Comparison of ENCODE assay signal across 11 cellular contexts in the genomic region with DNA sequence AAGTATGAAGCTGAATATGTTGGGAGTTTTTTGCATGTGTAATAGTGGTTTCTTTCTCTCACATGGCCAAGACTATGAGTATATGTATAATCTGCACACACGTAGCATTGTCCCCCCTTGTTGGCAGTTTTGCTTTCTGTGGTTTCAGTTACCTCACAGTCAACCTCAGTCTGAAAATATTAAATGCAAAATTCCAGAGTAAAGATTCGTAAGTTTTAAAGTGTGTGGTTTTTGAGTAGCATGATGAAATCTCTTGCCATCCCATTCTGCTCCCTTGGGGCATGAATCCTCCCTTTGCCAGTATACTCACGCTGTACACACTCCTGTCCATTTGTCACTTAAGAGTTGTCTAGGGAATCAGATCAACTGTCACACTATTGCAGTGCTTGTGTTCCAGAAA.
A peak's percentile ranks its signal among the peaks of the same experiment; 100 is the strongest.
DNase-seq lines count a peak whose midpoint lies in the region; ATAC-seq and TF ChIP-seq lines count a peak whose summit lies in the region.
"Had no signal": no experiment of that assay in that cellular context is flagged by ENCODE, and none has a peak within 500 bp of the region (broad histone marks: within the 10 kb centered on the region; RNA-seq: fewer than 3 reads in every experiment).

No MANE protein-coding gene starts in this region.

- POLR2A ChIA-PET in SK-N-SH (lab: Yijun Ruan, JAX) = no interaction called here

- peak in 1 of 2 experiments; percentile 47; a peak in 1 of 4 replicates for TF ChIP-seq EP300 in SK-N-SH (IDR thresholded peaks at IDR 0.05; ENCODE audit: borderline replicate concordance in 1 of 2, low read depth in 1 of 2, low read length in 1 of 2)

- H3K9ac ChIP-seq in SK-N-SH (no peak overlapping the region), smooth muscle cell (ENCODE audit: low read depth) (no peak overlapping the region)

- WGBS in SK-N-SH (ENCODE audit: low lambda C conversion rate) = 54% methylated on average over 3 of the region's 3 CpGs
- 33% methylated on average over 3 of the region's 3 CpGs for WGBS in smooth muscle cell (ENCODE audit: low lambda C conversion rate)

- H3K27me3 Mint-ChIP-seq in activated CD8-positive, alpha-beta memory T cell treated with anti-CD3 and anti-CD28 coated beads, Interleukin-2, amount 10 ng/mL, durations not matched to agents 7 days and 5 days = no peaks in the 10 kb centered on the region

- no peaks in the 10 kb centered on the region for H3K9me2 ChIP-seq in SK-N-SH

- TF ChIP-seq RAD21 in SK-N-SH (IDR thresholded peaks at IDR 0.05; ENCODE audit: low read length) = no peak

- no peak overlapping the region for H3K4me3 Mint-ChIP-seq in activated CD8-positive, alpha-beta memory T cell treated with anti-CD3 and anti-CD28 coated beads, Interleukin-2, amount 10 ng/mL, durations not matched to agents 7 days and 5 days
- H3K4me3 Mint-ChIP-seq: B cell; T-helper 1 cell treated with Interleukin-12 subunit alpha and Interleukin-12 subunit beta and Interleukin-4 antibody, amounts not matched to agents 30 μg/mL and 1 μg/mL, for 36 hours had no signal

- no peak overlapping the region for H2AFZ ChIP-seq in SK-N-SH (ENCODE audit: low read depth)
- H2AFZ ChIP-seq in smooth muscle cell (ENCODE audit: low read depth) = peak overlapping the region; percentile 13

- H3K4me3 ChIP-seq in SK-N-SH (ENCODE audit: low read depth in 2 of 2, low read length in 1 of 2) (no peak overlapping the region), smooth muscle cell (no peak overlapping the region)
- H3K4me3 ChIP-seq: left lung had no signal

- no peaks in the 10 kb centered on the region for H3K36me3 Mint-ChIP-seq in activated CD8-positive, alpha-beta memory T cell treated with anti-CD3 and anti-CD28 coated beads, Interleukin-2, amount 10 ng/mL, durations not matched to agents 7 days and 5 days

- H3K27ac Mint-ChIP-seq in activated CD8-positive, alpha-beta memory T cell treated with anti-CD3 and anti-CD28 coated beads, Interleukin-2, amount 10 ng/mL, durations not matched to agents 7 days and 5 days = no peak overlapping the region
- H3K27ac Mint-ChIP-seq: B cell; T-helper 1 cell treated with Interleukin-12 subunit alpha and Interleukin-12 subunit beta and Interleukin-4 antibody, amounts not matched to agents 30 μg/mL and 1 μg/mL, for 36 hours had no signal

- H3K4me2 ChIP-seq in SK-N-SH (no peak overlapping the region), smooth muscle cell (no peak overlapping the region)

- H3K79me2 ChIP-seq in SK-N-SH (ENCODE audit: insufficient read depth) (no peaks in the 10 kb centered on the region), smooth muscle cell (ENCODE audit: low read depth) (no peaks in the 10 kb centered on the region)

- H4K20me1 ChIP-seq in SK-N-SH (ENCODE audit: insufficient read depth) (no peaks in the 10 kb centered on the region), smooth muscle cell (ENCODE audit: low read depth) (no peaks in the 10 kb centered on the region)

- no peaks in the 10 kb centered on the region for H3K36me3 ChIP-seq in SK-N-SH (replicated peaks in 1 of 2; ENCODE audit: control insufficient read depth in 1 of 2, insufficient read depth in 2 of 2, low read length in 1 of 2)
- no peaks in the 10 kb centered on the region for H3K36me3 ChIP-seq in smooth muscle cell (ENCODE audit: low read depth)
- H3K36me3 ChIP-seq: left lung had no signal

- H3K4me1 ChIP-seq in SK-N-SH (ENCODE audit: control insufficient read depth in 1 of 2, insufficient read depth in 2 of 2, low read depth in 1 of 2, low read length in 1 of 2) (peaks cover 0 to 7% of the 10 kb centered on the region in 2 experiments; a peak in 1 of 4 replicates), smooth muscle cell (ENCODE audit: low read depth) (no peaks in the 10 kb centered on the region)
- H3K4me1 ChIP-seq: left lung had no signal

- TF ChIP-seq CTCF in SK-N-SH (IDR thresholded peaks at IDR 0.05) (no peak), smooth muscle cell (IDR thresholded peaks at IDR 0.05; ENCODE audit: borderline replicate concordance, insufficient read depth, poor library complexity, severe bottlenecking) (no peak)

- H3K9me3 ChIP-seq in SK-N-SH (no peaks in the 10 kb centered on the region), smooth muscle cell (replicated peaks; ENCODE audit: low read depth) (no peaks in the 10 kb centered on the region)
- H3K9me3 ChIP-seq: left lung had no signal

- intact Hi-C loops in cardiac septum (cut with DNase I) = no loop called here

- peaks cover 4% of the 10 kb centered on the region for H3F3A ChIP-seq in SK-N-SH (replicated peaks; ENCODE audit: insufficient read depth)
- H3F3A ChIP-seq in smooth muscle cell (ENCODE audit: low read depth) = no peaks in the 10 kb centered on the region

- H3K27ac ChIP-seq in SK-N-SH (ENCODE audit: low read depth in 2 of 2, low read length in 1 of 2) (peak overlapping the region in 1 of 2 experiments; percentile 44; a peak in 2 of 4 replicates), smooth muscle cell (ENCODE audit: low read depth) (peak overlapping the region; percentile 17)
- H3K27ac ChIP-seq: left lung had no signal

- CTCF ChIA-PET in SK-N-SH (lab: Yijun Ruan, JAX) = no interaction called here
- CTCF ChIA-PET in activated CD8-positive, alpha-beta memory T cell treated with anti-CD3 and anti-CD28 coated beads, Interleukin-2, amount 10 ng/mL, durations not matched to agents 7 days and 5 days (lab: Charles Lee) = no interaction called here

- DNase-seq in SK-N-SH = no peak
- DNase-seq in astrocyte of the hippocampus (ENCODE audit: low read depth, low spot score) = peak; percentile 80
- no peak for DNase-seq in smooth muscle cell (lab: John Stamatoyannopoulos, UW; ENCODE audit: unreplicated experiment)
- no peak for DNase-seq in cardiac septum (ENCODE audit: low spot score)
- no peak for DNase-seq in activated T-cell treated with anti-CD3 and anti-CD28 coated beads for 4 hours
- no peak for DNase-seq in activated CD8-positive, alpha-beta memory T cell treated with anti-CD3 and anti-CD28 coated beads, Interleukin-2, amount 10 ng/mL, durations not matched to agents 7 days and 5 days
- DNase-seq: left lung had no signal

- no peak; the same call in 2 of the 3 replicates for ATAC-seq in SK-N-SH treated with all-trans-retinoic acid at 6 μM for 48 hours
- ATAC-seq in HG03442 (IDR thresholded peaks at IDR 0.05; ENCODE audit: unreplicated experiment) = peak; percentile 73
- no peak for ATAC-seq in activated CD8-positive, alpha-beta memory T cell treated with anti-CD3 and anti-CD28 coated beads, Interleukin-2, amount 10 ng/mL, durations not matched to agents 7 days and 5 days
- ATAC-seq: left lung had no signal

- no peaks in the 10 kb centered on the region for H3K4me1 Mint-ChIP-seq in activated CD8-positive, alpha-beta memory T cell treated with anti-CD3 and anti-CD28 coated beads, Interleukin-2, amount 10 ng/mL, durations not matched to agents 7 days and 5 days

- H3K9me3 Mint-ChIP-seq in activated CD8-positive, alpha-beta memory T cell treated with anti-CD3 and anti-CD28 coated beads, Interleukin-2, amount 10 ng/mL, durations not matched to agents 7 days and 5 days (ENCODE audit: low read depth) = no peaks in the 10 kb centered on the region
- H3K9me3 Mint-ChIP-seq: T-helper 1 cell treated with Interleukin-12 subunit alpha and Interleukin-12 subunit beta and Interleukin-4 antibody, amounts not matched to agents 30 μg/mL and 1 μg/mL, for 36 hours had no signal

- H3K27me3 ChIP-seq in SK-N-SH (ENCODE audit: insufficient read depth) (no peaks in the 10 kb centered on the region), smooth muscle cell (ENCODE audit: low read depth) (no peaks in the 10 kb centered on the region)
- H3K27me3 ChIP-seq: left lung had no signal

TF ChIP-seq in SK-N-SH, 30 proteins besides CTCF, POLR2A, EP300 and RAD21:
- TF ChIP-seq RCOR1 (IDR thresholded peaks at IDR 0.05; ENCODE audit: low read length) (no peak), JUND (IDR thresholded peaks at IDR 0.05) (0 out of 2 replicates have a peak, but pooled peaks have one; percentile 27), TCF12 (IDR thresholded peaks at IDR 0.05) (no peak)
TF ChIP-seq in SK-N-SH: peak in this region for 1.

TF ChIP-seq in SK-N-SH treated with all-trans-retinoic acid at 6 μM for 48 hours, 23 proteins besides CTCF, POLR2A, EP300 and RAD21:
- TF ChIP-seq ESRRG (CRISPR knock-in tag; IDR thresholded peaks at IDR 0.05) (no peak), ZNF565 (CRISPR knock-in tag; conservative IDR thresholded peaks at IDR 0.05; ENCODE audit: low read depth) (no peak), ZFP3 (CRISPR knock-in tag; IDR thresholded peaks at IDR 0.05) (no peak), ZNF8 (CRISPR knock-in tag; IDR thresholded peaks at IDR 0.05) (no peak), ZC3H10 (CRISPR knock-in tag; IDR thresholded peaks at IDR 0.05) (no peak), ZNF70 (CRISPR knock-in tag; IDR thresholded peaks at IDR 0.05) (no peak)
- TF ChIP-seq, protein P1, sequence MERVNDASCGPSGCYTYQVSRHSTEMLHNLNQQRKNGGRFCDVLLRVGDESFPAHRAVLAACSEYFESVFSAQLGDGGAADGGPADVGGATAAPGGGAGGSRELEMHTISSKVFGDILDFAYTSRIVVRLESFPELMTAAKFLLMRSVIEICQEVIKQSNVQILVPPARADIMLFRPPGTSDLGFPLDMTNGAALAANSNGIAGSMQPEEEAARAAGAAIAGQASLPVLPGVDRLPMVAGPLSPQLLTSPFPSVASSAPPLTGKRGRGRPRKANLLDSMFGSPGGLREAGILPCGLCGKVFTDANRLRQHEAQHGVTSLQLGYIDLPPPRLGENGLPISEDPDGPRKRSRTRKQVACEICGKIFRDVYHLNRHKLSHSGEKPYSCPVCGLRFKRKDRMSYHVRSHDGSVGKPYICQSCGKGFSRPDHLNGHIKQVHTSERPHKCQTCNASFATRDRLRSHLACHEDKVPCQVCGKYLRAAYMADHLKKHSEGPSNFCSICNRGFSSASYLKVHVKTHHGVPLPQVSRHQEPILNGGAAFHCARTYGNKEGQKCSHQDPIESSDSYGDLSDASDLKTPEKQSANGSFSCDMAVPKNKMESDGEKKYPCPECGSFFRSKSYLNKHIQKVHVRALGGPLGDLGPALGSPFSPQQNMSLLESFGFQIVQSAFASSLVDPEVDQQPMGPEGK (CRISPR knock-in tag; IDR thresholded peaks at IDR 0.05; ENCODE audit: borderline replicate concordance) = no peak
TF ChIP-seq in SK-N-SH treated with all-trans-retinoic acid at 6 μM for 48 hours: peak in this region for 0.
